Comparison of ENCODE assay signal across 1 cellular context in the genomic region with DNA sequence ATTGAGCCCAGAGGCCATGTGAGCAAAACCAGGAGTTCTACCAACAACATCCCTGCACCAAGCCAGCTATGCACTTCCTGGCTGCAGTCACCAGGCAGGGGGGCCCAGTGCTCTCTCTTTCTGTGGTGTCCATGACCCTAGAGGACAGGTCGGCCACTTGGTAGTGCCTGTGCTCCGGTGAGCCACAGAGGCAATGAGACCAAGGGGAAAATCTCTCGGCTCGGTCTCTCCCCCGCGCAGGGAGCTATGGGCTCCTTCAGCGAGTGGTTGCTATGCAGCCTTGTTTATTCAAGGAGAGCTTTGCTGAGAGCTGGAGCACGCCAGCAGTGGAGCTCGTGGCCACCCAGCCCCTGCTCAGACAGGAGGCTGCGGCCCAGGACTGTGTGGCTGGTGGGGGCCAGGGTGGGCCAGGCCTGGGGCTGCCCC.
TF ChIP-seq lines count a peak whose summit lies in the region.

A gene (plus strand): TSS at position 283 of the 426 bp plus-strand sequence. CDS start 13,537 bp downstream, outside the sequence.

TF ChIP-seq in HepG2, 621 proteins besides CTCF, POLR2A, EP300 and RAD21 (continued from another document):
- TF ChIP-seq, protein P1, sequence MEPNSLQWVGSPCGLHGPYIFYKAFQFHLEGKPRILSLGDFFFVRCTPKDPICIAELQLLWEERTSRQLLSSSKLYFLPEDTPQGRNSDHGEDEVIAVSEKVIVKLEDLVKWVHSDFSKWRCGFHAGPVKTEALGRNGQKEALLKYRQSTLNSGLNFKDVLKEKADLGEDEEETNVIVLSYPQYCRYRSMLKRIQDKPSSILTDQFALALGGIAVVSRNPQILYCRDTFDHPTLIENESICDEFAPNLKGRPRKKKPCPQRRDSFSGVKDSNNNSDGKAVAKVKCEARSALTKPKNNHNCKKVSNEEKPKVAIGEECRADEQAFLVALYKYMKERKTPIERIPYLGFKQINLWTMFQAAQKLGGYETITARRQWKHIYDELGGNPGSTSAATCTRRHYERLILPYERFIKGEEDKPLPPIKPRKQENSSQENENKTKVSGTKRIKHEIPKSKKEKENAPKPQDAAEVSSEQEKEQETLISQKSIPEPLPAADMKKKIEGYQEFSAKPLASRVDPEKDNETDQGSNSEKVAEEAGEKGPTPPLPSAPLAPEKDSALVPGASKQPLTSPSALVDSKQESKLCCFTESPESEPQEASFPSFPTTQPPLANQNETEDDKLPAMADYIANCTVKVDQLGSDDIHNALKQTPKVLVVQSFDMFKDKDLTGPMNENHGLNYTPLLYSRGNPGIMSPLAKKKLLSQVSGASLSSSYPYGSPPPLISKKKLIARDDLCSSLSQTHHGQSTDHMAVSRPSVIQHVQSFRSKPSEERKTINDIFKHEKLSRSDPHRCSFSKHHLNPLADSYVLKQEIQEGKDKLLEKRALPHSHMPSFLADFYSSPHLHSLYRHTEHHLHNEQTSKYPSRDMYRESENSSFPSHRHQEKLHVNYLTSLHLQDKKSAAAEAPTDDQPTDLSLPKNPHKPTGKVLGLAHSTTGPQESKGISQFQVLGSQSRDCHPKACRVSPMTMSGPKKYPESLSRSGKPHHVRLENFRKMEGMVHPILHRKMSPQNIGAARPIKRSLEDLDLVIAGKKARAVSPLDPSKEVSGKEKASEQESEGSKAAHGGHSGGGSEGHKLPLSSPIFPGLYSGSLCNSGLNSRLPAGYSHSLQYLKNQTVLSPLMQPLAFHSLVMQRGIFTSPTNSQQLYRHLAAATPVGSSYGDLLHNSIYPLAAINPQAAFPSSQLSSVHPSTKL (CRISPR knock-in tag; IDR thresholded peaks at IDR 0.05) = 0 out of 2 replicates have a peak, but pooled peaks have one; percentile 17
- TF ChIP-seq RARA (CRISPR knock-in tag; IDR thresholded peaks at IDR 0.05) (0 out of 2 replicates have a peak, but pooled peaks have one; percentile 37), FOXA1 (IDR thresholded peaks at IDR 0.05) (no peak), FOXA1 (CRISPR knock-in tag; IDR thresholded peaks at IDR 0.05) (peak; percentile 19; the same call in 1 of the 2 replicates), NCOA5 (CRISPR knock-in tag; IDR thresholded peaks at IDR 0.05) (no peak), RFX5 (IDR thresholded peaks at IDR 0.05; ENCODE audit: low read depth, low read length) (peak; percentile 48; the same call in 1 of the 2 replicates), ZBTB42 (CRISPR knock-in tag; IDR thresholded peaks at IDR 0.05) (no peak), RXRB (CRISPR knock-in tag; IDR thresholded peaks at IDR 0.05; ENCODE audit: borderline replicate concordance) (peak; percentile 36; the same call in 1 of the 2 replicates), SALL1 (CRISPR knock-in tag; IDR thresholded peaks at IDR 0.05) (peak; percentile 29; the same call in 1 of the 2 replicates)
- TF ChIP-seq, protein P2, sequence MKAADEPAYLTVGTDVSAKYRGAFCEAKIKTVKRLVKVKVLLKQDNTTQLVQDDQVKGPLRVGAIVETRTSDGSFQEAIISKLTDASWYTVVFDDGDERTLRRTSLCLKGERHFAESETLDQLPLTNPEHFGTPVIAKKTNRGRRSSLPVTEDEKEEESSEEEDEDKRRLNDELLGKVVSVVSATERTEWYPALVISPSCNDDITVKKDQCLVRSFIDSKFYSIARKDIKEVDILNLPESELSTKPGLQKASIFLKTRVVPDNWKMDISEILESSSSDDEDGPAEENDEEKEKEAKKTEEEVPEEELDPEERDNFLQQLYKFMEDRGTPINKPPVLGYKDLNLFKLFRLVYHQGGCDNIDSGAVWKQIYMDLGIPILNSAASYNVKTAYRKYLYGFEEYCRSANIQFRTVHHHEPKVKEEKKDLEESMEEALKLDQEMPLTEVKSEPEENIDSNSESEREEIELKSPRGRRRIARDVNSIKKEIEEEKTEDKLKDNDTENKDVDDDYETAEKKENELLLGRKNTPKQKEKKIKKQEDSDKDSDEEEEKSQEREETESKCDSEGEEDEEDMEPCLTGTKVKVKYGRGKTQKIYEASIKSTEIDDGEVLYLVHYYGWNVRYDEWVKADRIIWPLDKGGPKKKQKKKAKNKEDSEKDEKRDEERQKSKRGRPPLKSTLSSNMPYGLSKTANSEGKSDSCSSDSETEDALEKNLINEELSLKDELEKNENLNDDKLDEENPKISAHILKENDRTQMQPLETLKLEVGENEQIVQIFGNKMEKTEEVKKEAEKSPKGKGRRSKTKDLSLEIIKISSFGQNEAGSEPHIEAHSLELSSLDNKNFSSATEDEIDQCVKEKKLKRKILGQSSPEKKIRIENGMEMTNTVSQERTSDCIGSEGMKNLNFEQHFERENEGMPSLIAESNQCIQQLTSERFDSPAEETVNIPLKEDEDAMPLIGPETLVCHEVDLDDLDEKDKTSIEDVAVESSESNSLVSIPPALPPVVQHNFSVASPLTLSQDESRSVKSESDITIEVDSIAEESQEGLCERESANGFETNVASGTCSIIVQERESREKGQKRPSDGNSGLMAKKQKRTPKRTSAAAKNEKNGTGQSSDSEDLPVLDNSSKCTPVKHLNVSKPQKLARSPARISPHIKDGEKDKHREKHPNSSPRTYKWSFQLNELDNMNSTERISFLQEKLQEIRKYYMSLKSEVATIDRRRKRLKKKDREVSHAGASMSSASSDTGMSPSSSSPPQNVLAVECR (CRISPR knock-in tag; IDR thresholded peaks at IDR 0.05; ENCODE audit: borderline replicate concordance) = no peak
- TF ChIP-seq, protein P3, sequence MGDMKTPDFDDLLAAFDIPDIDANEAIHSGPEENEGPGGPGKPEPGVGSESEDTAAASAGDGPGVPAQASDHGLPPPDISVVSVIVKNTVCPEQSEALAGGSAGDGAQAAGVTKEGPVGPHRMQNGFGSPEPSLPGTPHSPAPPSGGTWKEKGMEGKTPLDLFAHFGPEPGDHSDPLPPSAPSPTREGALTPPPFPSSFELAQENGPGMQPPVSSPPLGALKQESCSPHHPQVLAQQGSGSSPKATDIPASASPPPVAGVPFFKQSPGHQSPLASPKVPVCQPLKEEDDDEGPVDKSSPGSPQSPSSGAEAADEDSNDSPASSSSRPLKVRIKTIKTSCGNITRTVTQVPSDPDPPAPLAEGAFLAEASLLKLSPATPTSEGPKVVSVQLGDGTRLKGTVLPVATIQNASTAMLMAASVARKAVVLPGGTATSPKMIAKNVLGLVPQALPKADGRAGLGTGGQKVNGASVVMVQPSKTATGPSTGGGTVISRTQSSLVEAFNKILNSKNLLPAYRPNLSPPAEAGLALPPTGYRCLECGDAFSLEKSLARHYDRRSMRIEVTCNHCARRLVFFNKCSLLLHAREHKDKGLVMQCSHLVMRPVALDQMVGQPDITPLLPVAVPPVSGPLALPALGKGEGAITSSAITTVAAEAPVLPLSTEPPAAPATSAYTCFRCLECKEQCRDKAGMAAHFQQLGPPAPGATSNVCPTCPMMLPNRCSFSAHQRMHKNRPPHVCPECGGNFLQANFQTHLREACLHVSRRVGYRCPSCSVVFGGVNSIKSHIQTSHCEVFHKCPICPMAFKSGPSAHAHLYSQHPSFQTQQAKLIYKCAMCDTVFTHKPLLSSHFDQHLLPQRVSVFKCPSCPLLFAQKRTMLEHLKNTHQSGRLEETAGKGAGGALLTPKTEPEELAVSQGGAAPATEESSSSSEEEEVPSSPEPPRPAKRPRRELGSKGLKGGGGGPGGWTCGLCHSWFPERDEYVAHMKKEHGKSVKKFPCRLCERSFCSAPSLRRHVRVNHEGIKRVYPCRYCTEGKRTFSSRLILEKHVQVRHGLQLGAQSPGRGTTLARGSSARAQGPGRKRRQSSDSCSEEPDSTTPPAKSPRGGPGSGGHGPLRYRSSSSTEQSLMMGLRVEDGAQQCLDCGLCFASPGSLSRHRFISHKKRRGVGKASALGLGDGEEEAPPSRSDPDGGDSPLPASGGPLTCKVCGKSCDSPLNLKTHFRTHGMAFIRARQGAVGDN (CRISPR knock-in tag; IDR thresholded peaks at IDR 0.05) = peak; percentile 11; the same call in 1 of the 2 replicates
